1 cellular context compared by ENCODE assay signal in genomic region chr1:23478896-23479790, GRCh38.
TF ChIP-seq lines count a peak whose summit lies in the region.

No MANE protein-coding gene starts in this region.

TF ChIP-seq in HepG2, 621 proteins besides CTCF, POLR2A, EP300 and RAD21 (continued from another document and continues in another):
- TF ChIP-seq TFAP4 (IDR thresholded peaks at IDR 0.05; ENCODE audit: borderline replicate concordance, low read depth) (peak; percentile 69; the same call in 1 of the 2 replicates), ZNF781 (CRISPR knock-in tag; IDR thresholded peaks at IDR 0.05; ENCODE audit: borderline replicate concordance, not compliant biosample characterization) (peak; percentile 51), LBX2 (CRISPR knock-in tag; IDR thresholded peaks at IDR 0.05; ENCODE audit: borderline replicate concordance) (no peak), ZMYM4 (CRISPR knock-in tag; IDR thresholded peaks at IDR 0.05) (peak; percentile 89), TCF12 (IDR thresholded peaks at IDR 0.05) (no peak), TCF12 (CRISPR knock-in tag; IDR thresholded peaks at IDR 0.05) (0 out of 2 replicates have a peak, but pooled peaks have one; percentile 43), GFI1 (CRISPR knock-in tag; IDR thresholded peaks at IDR 0.05; ENCODE audit: borderline replicate concordance) (0 out of 2 replicates have a peak, but pooled peaks have one; percentile 56), ZNF276 (CRISPR knock-in tag; IDR thresholded peaks at IDR 0.05; ENCODE audit: low read depth) (no peak), NAIF1 (CRISPR knock-in tag; IDR thresholded peaks at IDR 0.05; ENCODE audit: borderline replicate concordance) (no peak), MED1 (CRISPR knock-in tag; IDR thresholded peaks at IDR 0.05) (peak; percentile 87), ZNF598 (CRISPR knock-in tag; IDR thresholded peaks at IDR 0.05; ENCODE audit: borderline replicate concordance) (no peak), CENPT (CRISPR knock-in tag; IDR thresholded peaks at IDR 0.05; ENCODE audit: low read depth) (no peak), KDM2A (CRISPR knock-in tag; IDR thresholded peaks at IDR 0.05; ENCODE audit: borderline replicate concordance, low read depth) (no peak; the same call in 1 of the 2 replicates), ZNF83 (CRISPR knock-in tag; IDR thresholded peaks at IDR 0.05; ENCODE audit: borderline replicate concordance) (no peak), SNAI1 (CRISPR knock-in tag; IDR thresholded peaks at IDR 0.05; ENCODE audit: borderline replicate concordance) (0 out of 2 replicates have a peak, but pooled peaks have one; percentile 68), IRX3 (CRISPR knock-in tag; IDR thresholded peaks at IDR 0.05; ENCODE audit: borderline replicate concordance, low read depth) (no peak), JARID2 (CRISPR knock-in tag; IDR thresholded peaks at IDR 0.05; ENCODE audit: insufficient replicate concordance) (no peak), ZNF17 (CRISPR knock-in tag; IDR thresholded peaks at IDR 0.05) (no peak), POLR2AphosphoS2 (IDR thresholded peaks at IDR 0.05; ENCODE audit: low read depth, low read length) (no peak), PHB2 (IDR thresholded peaks at IDR 0.05; ENCODE audit: partially characterized antibody) (no peak), ZNF652 (CRISPR knock-in tag; IDR thresholded peaks at IDR 0.05; ENCODE audit: borderline replicate concordance, low read depth) (peak; percentile 23; the same call in 1 of the 2 replicates), ZNF75D (CRISPR knock-in tag; IDR thresholded peaks at IDR 0.05; ENCODE audit: borderline replicate concordance) (no peak), FOXP1 (IDR thresholded peaks at IDR 0.05) (no peak), FOXP1 (CRISPR knock-in tag; IDR thresholded peaks at IDR 0.05) (peak; percentile 73; the same call in 1 of the 2 replicates), IRF1 (CRISPR knock-in tag; IDR thresholded peaks at IDR 0.05; ENCODE audit: low read depth) (no peak), HNRNPK (IDR thresholded peaks at IDR 0.05; ENCODE audit: low read depth, low read length, poor library complexity, severe bottlenecking) (no peak), ZNF331 (CRISPR knock-in tag; IDR thresholded peaks at IDR 0.05) (peak; percentile 71; the same call in 1 of the 2 replicates), HHEX (CRISPR knock-in tag; IDR thresholded peaks at IDR 0.05) (no peak), SIX1 (CRISPR knock-in tag; IDR thresholded peaks at IDR 0.05; ENCODE audit: borderline replicate concordance) (peak; percentile 92; the same call in 1 of the 2 replicates), NCOA1 (CRISPR knock-in tag; IDR thresholded peaks at IDR 0.05) (no peak), ZNF713 (CRISPR knock-in tag; IDR thresholded peaks at IDR 0.05) (peak; percentile 41; the same call in 1 of the 2 replicates), ZNF275 (CRISPR knock-in tag; IDR thresholded peaks at IDR 0.05; ENCODE audit: borderline replicate concordance) (peak; percentile 30; the same call in 1 of the 2 replicates), ZNF614 (CRISPR knock-in tag; IDR thresholded peaks at IDR 0.05; ENCODE audit: borderline replicate concordance) (peak; percentile 40; the same call in 1 of the 2 replicates), MXD4 (CRISPR knock-in tag; IDR thresholded peaks at IDR 0.05) (0 out of 2 replicates have a peak, but pooled peaks have one; percentile 37), SRSF4 (IDR thresholded peaks at IDR 0.05; ENCODE audit: low read depth, low read length, poor library complexity, severe bottlenecking) (no peak), ZBTB3 (CRISPR knock-in tag; IDR thresholded peaks at IDR 0.05; ENCODE audit: borderline replicate concordance, low read depth) (no peak), NFYC (CRISPR knock-in tag; IDR thresholded peaks at IDR 0.05) (peak; percentile 60), ESRRA (CRISPR knock-in tag; IDR thresholded peaks at IDR 0.05; ENCODE audit: low read depth) (peak; percentile 80; the same call in 1 of the 2 replicates), MEIS1 (CRISPR knock-in tag; IDR thresholded peaks at IDR 0.05; ENCODE audit: borderline replicate concordance) (peak; percentile 79; the same call in 1 of the 2 replicates), GTF3A (CRISPR knock-in tag; conservative IDR thresholded peaks at IDR 0.05) (no peak), REPIN1 (CRISPR knock-in tag; IDR thresholded peaks at IDR 0.05; ENCODE audit: borderline replicate concordance, low read depth) (peak; percentile 67; the same call in 1 of the 2 replicates), ERF (CRISPR knock-in tag; IDR thresholded peaks at IDR 0.05) (peak; percentile 63; the same call in 1 of the 2 replicates), SUZ12 (IDR thresholded peaks at IDR 0.05; ENCODE audit: low read depth, low read length) (no peak), ZSCAN25 (CRISPR knock-in tag; IDR thresholded peaks at IDR 0.05) (peak; percentile 29; the same call in 1 of the 2 replicates), NFE2L2 (IDR thresholded peaks at IDR 0.05; ENCODE audit: low read length) (no peak), SPEN (CRISPR knock-in tag; IDR thresholded peaks at IDR 0.05; ENCODE audit: low read depth) (peak; percentile 59; the same call in 1 of the 2 replicates), ZNF503 (CRISPR knock-in tag; IDR thresholded peaks at IDR 0.05) (peak; percentile 56; the same call in 1 of the 2 replicates)
- TF ChIP-seq, protein P1, sequence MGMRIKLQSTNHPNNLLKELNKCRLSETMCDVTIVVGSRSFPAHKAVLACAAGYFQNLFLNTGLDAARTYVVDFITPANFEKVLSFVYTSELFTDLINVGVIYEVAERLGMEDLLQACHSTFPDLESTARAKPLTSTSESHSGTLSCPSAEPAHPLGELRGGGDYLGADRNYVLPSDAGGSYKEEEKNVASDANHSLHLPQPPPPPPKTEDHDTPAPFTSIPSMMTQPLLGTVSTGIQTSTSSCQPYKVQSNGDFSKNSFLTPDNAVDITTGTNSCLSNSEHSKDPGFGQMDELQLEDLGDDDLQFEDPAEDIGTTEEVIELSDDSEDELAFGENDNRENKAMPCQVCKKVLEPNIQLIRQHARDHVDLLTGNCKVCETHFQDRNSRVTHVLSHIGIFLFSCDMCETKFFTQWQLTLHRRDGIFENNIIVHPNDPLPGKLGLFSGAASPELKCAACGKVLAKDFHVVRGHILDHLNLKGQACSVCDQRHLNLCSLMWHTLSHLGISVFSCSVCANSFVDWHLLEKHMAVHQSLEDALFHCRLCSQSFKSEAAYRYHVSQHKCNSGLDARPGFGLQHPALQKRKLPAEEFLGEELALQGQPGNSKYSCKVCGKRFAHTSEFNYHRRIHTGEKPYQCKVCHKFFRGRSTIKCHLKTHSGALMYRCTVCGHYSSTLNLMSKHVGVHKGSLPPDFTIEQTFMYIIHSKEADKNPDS (CRISPR knock-in tag; IDR thresholded peaks at IDR 0.05): no peak
- TF ChIP-seq, protein P2, sequence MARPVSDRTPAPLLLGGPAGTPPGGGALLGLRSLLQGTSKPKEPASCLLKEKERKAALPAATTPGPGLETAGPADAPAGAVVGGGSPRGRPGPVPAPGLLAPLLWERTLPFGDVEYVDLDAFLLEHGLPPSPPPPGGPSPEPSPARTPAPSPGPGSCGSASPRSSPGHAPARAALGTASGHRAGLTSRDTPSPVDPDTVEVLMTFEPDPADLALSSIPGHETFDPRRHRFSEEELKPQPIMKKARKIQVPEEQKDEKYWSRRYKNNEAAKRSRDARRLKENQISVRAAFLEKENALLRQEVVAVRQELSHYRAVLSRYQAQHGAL (CRISPR knock-in tag; IDR thresholded peaks at IDR 0.05; ENCODE audit: not compliant biosample characterization): no peak
- TF ChIP-seq, protein P3, sequence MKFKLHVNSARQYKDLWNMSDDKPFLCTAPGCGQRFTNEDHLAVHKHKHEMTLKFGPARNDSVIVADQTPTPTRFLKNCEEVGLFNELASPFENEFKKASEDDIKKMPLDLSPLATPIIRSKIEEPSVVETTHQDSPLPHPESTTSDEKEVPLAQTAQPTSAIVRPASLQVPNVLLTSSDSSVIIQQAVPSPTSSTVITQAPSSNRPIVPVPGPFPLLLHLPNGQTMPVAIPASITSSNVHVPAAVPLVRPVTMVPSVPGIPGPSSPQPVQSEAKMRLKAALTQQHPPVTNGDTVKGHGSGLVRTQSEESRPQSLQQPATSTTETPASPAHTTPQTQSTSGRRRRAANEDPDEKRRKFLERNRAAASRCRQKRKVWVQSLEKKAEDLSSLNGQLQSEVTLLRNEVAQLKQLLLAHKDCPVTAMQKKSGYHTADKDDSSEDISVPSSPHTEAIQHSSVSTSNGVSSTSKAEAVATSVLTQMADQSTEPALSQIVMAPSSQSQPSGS (CRISPR knock-in tag; IDR thresholded peaks at IDR 0.05): peak; percentile 57; the same call in 1 of the 2 replicates
- TF ChIP-seq, protein P4, sequence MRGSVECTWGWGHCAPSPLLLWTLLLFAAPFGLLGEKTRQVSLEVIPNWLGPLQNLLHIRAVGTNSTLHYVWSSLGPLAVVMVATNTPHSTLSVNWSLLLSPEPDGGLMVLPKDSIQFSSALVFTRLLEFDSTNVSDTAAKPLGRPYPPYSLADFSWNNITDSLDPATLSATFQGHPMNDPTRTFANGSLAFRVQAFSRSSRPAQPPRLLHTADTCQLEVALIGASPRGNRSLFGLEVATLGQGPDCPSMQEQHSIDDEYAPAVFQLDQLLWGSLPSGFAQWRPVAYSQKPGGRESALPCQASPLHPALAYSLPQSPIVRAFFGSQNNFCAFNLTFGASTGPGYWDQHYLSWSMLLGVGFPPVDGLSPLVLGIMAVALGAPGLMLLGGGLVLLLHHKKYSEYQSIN (CRISPR knock-in tag; IDR thresholded peaks at IDR 0.05; ENCODE audit: borderline replicate concordance): no peak
- TF ChIP-seq, protein P5, sequence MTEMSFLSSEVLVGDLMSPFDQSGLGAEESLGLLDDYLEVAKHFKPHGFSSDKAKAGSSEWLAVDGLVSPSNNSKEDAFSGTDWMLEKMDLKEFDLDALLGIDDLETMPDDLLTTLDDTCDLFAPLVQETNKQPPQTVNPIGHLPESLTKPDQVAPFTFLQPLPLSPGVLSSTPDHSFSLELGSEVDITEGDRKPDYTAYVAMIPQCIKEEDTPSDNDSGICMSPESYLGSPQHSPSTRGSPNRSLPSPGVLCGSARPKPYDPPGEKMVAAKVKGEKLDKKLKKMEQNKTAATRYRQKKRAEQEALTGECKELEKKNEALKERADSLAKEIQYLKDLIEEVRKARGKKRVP (CRISPR knock-in tag; IDR thresholded peaks at IDR 0.05): peak in 1 of 2 experiments; percentile 99; a peak in 2 of 4 replicates
